In the genomic region with DNA sequence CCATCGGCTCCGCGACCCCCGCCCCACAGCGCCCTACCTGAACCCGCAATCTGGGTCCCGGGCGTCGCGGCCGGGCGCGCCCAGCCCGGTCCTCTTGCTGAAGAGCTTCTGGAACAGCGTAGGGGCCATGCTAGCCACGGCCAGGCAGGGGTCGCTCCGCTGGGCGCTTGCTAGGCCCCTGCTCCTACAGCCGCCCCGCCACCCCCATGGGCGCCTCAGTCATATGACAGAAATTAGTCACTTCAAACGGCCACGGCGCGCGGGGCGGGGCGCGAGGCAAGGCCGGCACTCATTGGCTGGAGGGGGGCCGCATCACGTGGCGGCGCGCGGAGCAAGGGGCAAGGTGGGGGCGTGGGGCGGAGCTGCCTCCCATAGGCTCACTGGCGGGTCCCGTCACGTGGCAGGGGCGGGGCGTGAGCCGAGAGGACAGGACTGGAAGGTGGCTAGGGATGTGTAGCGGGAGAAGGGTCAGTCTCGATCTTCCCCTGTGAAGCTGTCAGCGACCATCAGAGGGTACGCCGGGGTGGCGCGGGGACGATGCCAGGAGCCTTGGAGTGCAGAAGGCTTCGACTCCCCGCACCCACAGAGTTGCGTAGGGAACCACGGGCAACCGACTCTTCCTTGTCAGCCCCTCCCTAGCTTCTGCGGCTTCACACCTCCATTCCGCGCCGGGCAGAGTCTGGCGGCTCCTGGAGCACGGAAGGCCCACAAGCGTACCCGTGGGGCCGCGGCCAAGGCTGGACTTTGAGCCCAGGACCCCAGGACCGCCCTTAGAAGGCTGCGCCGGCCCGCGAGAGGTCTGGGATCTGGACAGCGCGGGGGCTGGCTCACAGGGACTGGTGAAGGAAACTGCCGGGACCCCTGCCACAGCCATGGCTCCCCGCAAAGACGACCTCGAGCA, we compare ENCODE assay signal across 8 cellular contexts. TPM values are rescaled to one million over a fixed set of nuclear protein-coding genes. Genes with fewer than 3 reads are reported as not detected.
DNase-seq lines count a peak whose midpoint lies in the region; ATAC-seq and TF ChIP-seq lines count a peak whose summit lies in the region.

A gene (minus strand): TSS at position 225 of the 901 bp plus-strand sequence. CDS start 96 bp downstream, at position 129.

- H3K27me3 Mint-ChIP-seq in CD8-positive, alpha-beta T cell (ENCODE audit: low read depth) = no peaks in the 10 kb centered on the region

- POLR2A ChIA-PET in CD8-positive, alpha-beta T cell (lab: Charles Lee) = interaction anchor here (0.8 to 1.4 kb wide), 7 partner anchors 13 to 1255 kb away, joined by 3 to 15 read pairs (median 3); a partner anchor contains a TSS

- no peaks in the 10 kb centered on the region for H3K9me3 Mint-ChIP-seq in CD8-positive, alpha-beta T cell

- CTCF ChIA-PET in CD8-positive, alpha-beta T cell (lab: Charles Lee) = interaction anchor here (0.7 to 1.3 kb wide), 2 partner anchors 14 to 207 kb away, joined by 3 read pairs; no protein-coding TSS in a partner anchor

- H3K9me3 ChIP-seq in CD8-positive, alpha-beta T cell (ENCODE audit: low read length) = no peaks in the 10 kb centered on the region

- DNase-seq in CD8-positive, alpha-beta T cell = peak; percentile 96 to 99 (median 98)
- DNase-seq in HS-27A (ENCODE audit: low read depth) (peak; percentile 64), NK-92 (lab: John Stamatoyannopoulos, UW; ENCODE audit: unreplicated experiment) (peak; percentile 88), lung microvascular endothelial cell (ENCODE audit: low read depth in 2 of 2) (peak; percentile 98 to 99)
- DNase-seq in activated CD8-positive, alpha-beta memory T cell treated with anti-CD3 and anti-CD28 coated beads for 1 hour (ENCODE audit: extremely low read depth in 1 of 2, low read depth in 1 of 2) = peak; percentile 96 to 98
- DNase-seq in effector CD4-positive, alpha-beta T cell = peak; percentile 97
- peak; percentile 97 to 99 (median 98) for DNase-seq in stimulated activated CD4-positive, alpha-beta T cell treated with anti-CD3 and anti-CD28 coated beads, TNF-alpha, amount 100 ng/mL, for 48 hours (ENCODE audit: low read depth in 3 of 3)

- no peak for TF ChIP-seq CTCF in CD8-positive, alpha-beta T cell (IDR thresholded peaks at IDR 0.05)

- H3K4me3 Mint-ChIP-seq in CD8-positive, alpha-beta T cell = peak within 1 kb of the TSS; percentile 97

- intact Hi-C loops in CD8-positive, alpha-beta T cell (cut with DNase I, micrococcal nuclease) = loop anchor here (1.0 to 10.0 kb wide), 15 partner anchors 50 to 1254 kb away; a partner anchor contains a TSS

- peak within 1 kb of the TSS; percentile 88 for H3K27ac ChIP-seq in CD8-positive, alpha-beta T cell (ENCODE audit: low read depth, low read length)

- peaks cover 37% of the 10 kb centered on the region for H3K4me1 Mint-ChIP-seq in CD8-positive, alpha-beta T cell (ENCODE audit: low read depth)

- peaks cover 20% of the 10 kb centered on the region for H3K4me1 ChIP-seq in CD8-positive, alpha-beta T cell (ENCODE audit: insufficient read depth, low read length)

- peak; percentile 94 for ATAC-seq in CD8-positive, alpha-beta T cell
- peak; percentile 93 for ATAC-seq in GM19467 (IDR thresholded peaks at IDR 0.05; ENCODE audit: unreplicated experiment)

- H3K27ac Mint-ChIP-seq in CD8-positive, alpha-beta T cell = peak within 1 kb of the TSS; percentile 98

- no peaks in the 10 kb centered on the region for H3K36me3 ChIP-seq in CD8-positive, alpha-beta T cell (ENCODE audit: insufficient read depth, low read length)

- peak within 1 kb of the TSS; percentile 90 for H3K4me3 ChIP-seq in CD8-positive, alpha-beta T cell (ENCODE audit: low read depth, low read length)

- H3K27me3 ChIP-seq in CD8-positive, alpha-beta T cell (ENCODE audit: insufficient read depth, low read length) = no peaks in the 10 kb centered on the region

- peaks cover 19% of the 10 kb centered on the region for H3K36me3 Mint-ChIP-seq in CD8-positive, alpha-beta T cell

RNA-seq across cellular contexts. Expression of the gene that starts here (rescaled TPM):
- total RNA-seq in CD8-positive, alpha-beta T cell = 10 to 100 TPM; 29.4 to 29.7 TPM
- 22.0 and 31.0 TPM in 2 replicates for total RNA-seq in lung microvascular endothelial cell

Comparison
In these comparisons a context has a peak if more than half of its experiments do, and no peak if none do; other contexts are left out.
1. Peak in every context shown above with its lines: DNase-seq, ATAC-seq, H3K4me3 ChIP-seq and H3K27ac ChIP-seq.